Comparison of ENCODE assay signal across 8 cellular contexts in the genomic region with DNA sequence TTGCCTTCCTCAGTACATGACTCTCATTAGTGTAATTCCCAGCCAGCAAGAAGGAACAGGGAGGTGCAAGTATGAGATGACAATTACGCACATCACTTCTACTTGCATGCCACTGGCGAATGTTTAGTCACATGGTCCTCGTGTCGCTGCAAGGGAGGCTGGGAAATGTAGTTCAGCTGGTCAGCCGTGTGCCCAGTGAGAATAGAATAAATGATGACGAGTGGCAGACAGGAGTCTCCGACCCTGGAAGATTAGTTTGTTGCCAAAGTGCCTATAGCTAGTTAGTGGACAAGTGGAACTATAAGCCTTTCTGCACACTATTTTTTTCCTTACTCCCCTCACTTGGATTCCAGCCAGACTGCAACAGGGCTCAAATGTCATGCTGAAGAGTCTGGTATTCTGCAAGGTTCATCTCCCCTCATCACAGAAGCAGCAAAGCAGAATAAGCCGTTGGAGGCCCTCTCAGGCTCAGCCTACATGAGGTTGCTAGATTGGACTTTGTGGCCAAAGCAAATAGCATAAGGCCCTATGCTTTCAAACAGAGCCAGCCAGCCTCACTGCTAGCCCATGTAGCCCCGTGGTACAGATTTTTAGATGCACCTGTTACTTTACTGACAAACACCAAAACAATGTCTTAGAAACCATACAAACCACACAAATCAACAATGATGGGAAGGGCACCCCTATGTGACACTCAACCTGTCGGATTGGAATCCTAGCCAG. TPM values are rescaled to one million over a fixed set of nuclear protein-coding genes. Genes with fewer than 3 reads are reported as not detected.
DNase-seq lines count a peak whose midpoint lies in the region; ATAC-seq and TF ChIP-seq lines count a peak whose summit lies in the region.

No MANE protein-coding gene starts in this region.

- TF ChIP-seq POLR2A in stomach (IDR thresholded peaks at IDR 0.05), result no peak

- H3K9me3 ChIP-seq in stomach, result no peaks in the 10 kb centered on the region

- DNase-seq in M059J (ENCODE audit: low read depth) (peak; percentile 55), SW480 (ENCODE audit: low spot score) (peak; percentile 83), midbrain (lab: John Stamatoyannopoulos, UW) (peak; percentile 68), stomach (no peak), sciatic nerve (ENCODE audit: low spot score) (no peak), left ventricle myocardium superior (no peak), T-helper 1 cell (no peak)

- H3K27me3 ChIP-seq in stomach, result peaks cover 21 to 90% (median 51%) of the 10 kb centered on the region in 3 donors

- H3K36me3 ChIP-seq in stomach, result no peaks in the 10 kb centered on the region

- no peak overlapping the region for H3K27ac ChIP-seq in stomach

- ATAC-seq in GM19351 (IDR thresholded peaks at IDR 0.05; ENCODE audit: unreplicated experiment), result peak; percentile 45
- ATAC-seq in sciatic nerve, result no peak
- ATAC-seq in left ventricle myocardium superior, result no peak

- WGBS in stomach, 5 donors, result 35 to 41% (median 36%) methylated on average over 10 of the region's 10 CpGs

- intact Hi-C loops in stomach (cut with DNase I; ENCODE audit: low total_unique reads) (no loop called here), sciatic nerve (cut with DNase I) (no loop called here), left ventricle myocardium superior (cut with micrococcal nuclease) (no loop called here)

- H3K4me3 ChIP-seq in stomach, result no peak overlapping the region

- no peak for TF ChIP-seq CTCF in stomach (IDR thresholded peaks at IDR 0.05)

- peaks cover 15 to 22% (median 20%) of the 10 kb centered on the region in 4 donors for H3K4me1 ChIP-seq in stomach

- no peak for TF ChIP-seq EP300 in stomach (IDR thresholded peaks at IDR 0.05)

RNA-seq across cellular contexts. Expression of gene LINC00237, which starts 9.7 kb away (rescaled TPM):
- total RNA-seq in M059J (2014; rRNA removed; shearing (Covaris generic)), result not detected in 2 replicates
- total RNA-seq in stomach (not detected), sciatic nerve (not detected), left ventricle myocardium superior (not detected)
- not detected for polyA plus RNA-seq in stomach

RNA-seq across cellular contexts. Expression of gene KIZ, which starts 29.4 kb away (rescaled TPM):
- total RNA-seq in M059J (2014; rRNA removed; shearing (Covaris generic)), result 13.8 and 18.9 TPM in 2 replicates
- total RNA-seq in stomach (10 to 100 TPM; 11.7 to 23.2 (median 16.8) TPM), sciatic nerve (39.2 TPM), left ventricle myocardium superior (41.9 TPM)
- 10 to 100 TPM; 13.1 to 38.2 (median 13.4) TPM for polyA plus RNA-seq in stomach

Comparison
In these comparisons a context has a peak if more than half of its experiments do, and no peak if none do; other contexts are left out.
1. DNase-seq: peak in M059J (single experiment), SW480 (single experiment) and midbrain (single experiment); none in stomach (single experiment), sciatic nerve (single experiment), left ventricle myocardium superior (single experiment) and T-helper 1 cell (0 of 5).